In the genomic region with DNA sequence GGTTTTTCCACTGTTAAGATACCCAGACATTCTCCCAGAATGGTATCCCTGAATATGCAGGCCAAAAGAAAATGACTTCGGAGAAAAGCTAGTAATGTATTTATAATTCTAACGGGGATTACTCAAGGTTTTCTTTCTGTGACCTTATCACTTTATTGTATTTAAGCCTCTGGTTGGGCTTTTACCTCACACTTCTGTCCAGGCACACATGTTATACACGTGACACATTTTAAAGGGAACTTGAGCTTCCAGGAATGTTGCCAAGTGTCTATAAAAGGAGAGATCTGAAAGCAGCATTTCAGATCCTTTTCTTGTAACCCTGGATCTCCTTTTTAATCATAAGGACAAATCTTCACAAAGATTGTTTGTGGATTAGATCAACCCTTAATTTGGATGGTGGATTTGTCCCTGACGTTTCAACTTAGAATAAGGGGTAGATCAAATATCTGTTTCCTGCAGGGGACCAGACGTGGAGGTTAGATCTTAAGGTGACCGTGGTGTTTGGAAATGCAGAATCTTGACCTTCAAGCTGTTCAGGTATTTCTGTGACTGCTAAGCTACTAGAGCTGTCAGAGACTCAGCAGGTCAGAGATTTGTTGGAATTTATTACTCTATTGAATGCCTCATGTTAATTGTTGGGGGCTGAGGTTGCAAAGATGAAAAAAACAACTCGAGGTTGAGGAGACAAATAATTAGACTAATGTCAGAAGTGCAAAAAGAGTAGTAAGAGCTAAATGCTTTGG, we compare ENCODE assay signal across 8 cellular contexts. TPM values are rescaled to one million over a fixed set of nuclear protein-coding genes. Genes with fewer than 3 reads are reported as not detected.
DNase-seq lines count a peak whose midpoint lies in the region; ATAC-seq and TF ChIP-seq lines count a peak whose summit lies in the region.

No MANE protein-coding gene starts in this region.

- no peaks in the 10 kb centered on the region; a peak in 1 of 3 replicates for H3K36me3 ChIP-seq in HEK293 (ENCODE audit: control insufficient read depth in 2 of 2, insufficient read depth in 1 of 2, low read length in 2 of 2)
- H3K36me3 ChIP-seq in prostate gland = no peaks in the 10 kb centered on the region

- H3K4me3 ChIP-seq in HEK293 (ENCODE audit: low read depth, low read length) = no peak overlapping the region
- H3K4me3 ChIP-seq in prostate gland = peak overlapping the region; percentile 78 to 99

- no peaks in the 10 kb centered on the region for H3K9me3 Mint-ChIP-seq in T-cell

- TF ChIP-seq POLR2A in prostate gland (IDR thresholded peaks at IDR 0.05) = no peak

- CTCF ChIA-PET in HEK293 (lab: Yijun Ruan, JAX) = interaction anchor here (0.5 to 4.7 kb wide), 11 partner anchors 9 to 314 kb away, joined by 3 to 63 read pairs (median 5); no protein-coding TSS in a partner anchor
- CTCF ChIA-PET in T-cell (lab: Charles Lee) = interaction anchor here (0.8 to 3.7 kb wide), 9 partner anchors 11 to 359 kb away, joined by 3 to 19 read pairs (median 4); no protein-coding TSS in a partner anchor

- TF ChIP-seq CTCF in AG09319 (IDR thresholded peaks at IDR 0.05; ENCODE audit: low read depth, low read length) (no peak), HEK293 (tag by site-specific recombination; IDR thresholded peaks at IDR 0.05) (no peak), prostate gland (IDR thresholded peaks at IDR 0.05) (no peak)

- WGBS in prostate gland = 6% methylated on average over 7 of the region's 7 CpGs

- H3K4me1 Mint-ChIP-seq in T-cell = peaks cover 39 to 71% (median 54%) of the 10 kb centered on the region in 3 donors

- ATAC-seq in T-cell (replicated peaks in 1 of 4) (no peak), GM19351 (IDR thresholded peaks at IDR 0.05; ENCODE audit: unreplicated experiment) (no peak), HG03457 (IDR thresholded peaks at IDR 0.05; ENCODE audit: unreplicated experiment) (no peak), HG03135 (IDR thresholded peaks at IDR 0.05; ENCODE audit: unreplicated experiment) (no peak)

- POLR2A ChIA-PET in HEK293 (lab: Yijun Ruan, JAX) (interaction anchor here (0.5 to 1.1 kb wide), 4 partner anchors 71 to 289 kb away, joined by 3 read pairs; no protein-coding TSS in a partner anchor), T-cell (lab: Charles Lee) (interaction anchor here in 1 of 2 donors (0.5 to 0.6 kb wide), 3 partner anchors 66 to 612 kb away, joined by 3 to 7 read pairs (median 3); no protein-coding TSS in a partner anchor)

- no peaks in the 10 kb centered on the region for H3K27me3 Mint-ChIP-seq in T-cell

- H3K27me3 ChIP-seq in prostate gland (replicated peaks; ENCODE audit: insufficient read depth) = no peaks in the 10 kb centered on the region

- H3K4me1 ChIP-seq in HEK293 (ENCODE audit: control insufficient read depth, insufficient read depth, low read length) (peaks cover 18% of the 10 kb centered on the region), prostate gland (replicated peaks) (peaks cover 10% of the 10 kb centered on the region)

- DNase-seq in AG09319 (ENCODE audit: extremely low read depth, low read depth) (peak; percentile 34), T-cell (no peak), fibroblast of gingiva (ENCODE audit: low read depth) (peak; percentile 84), prostate gland (ENCODE audit: low spot score) (peak; percentile 84)

- H3K4me3 Mint-ChIP-seq in T-cell = peak overlapping the region; percentile 88 to 97 (median 97)

- intact Hi-C loops in prostate gland (cut with DNase I) = loop anchor here (5.0 kb wide), 2 partner anchors 72 to 223 kb away; partner anchors contain the start of genes GSTZ1, IRF2BPL and POMT2

- H3K36me3 Mint-ChIP-seq in T-cell = peaks cover 9% of the 10 kb centered on the region

- H3K27ac ChIP-seq in HEK293 (ENCODE audit: extremely low read depth, low read depth, low read length) (no peak overlapping the region), prostate gland (peak overlapping the region; percentile 98 to 100)

- no peaks in the 10 kb centered on the region for H3K9me3 ChIP-seq in HEK293 (ENCODE audit: control insufficient read depth, insufficient read depth, low read depth, low read length)
- H3K9me3 ChIP-seq in prostate gland = no peaks in the 10 kb centered on the region

- H3K27ac Mint-ChIP-seq in T-cell = peak overlapping the region in 1 of 2 donors; percentile 96

TF ChIP-seq in HEK293, 187 proteins besides CTCF, POLR2A, EP300 and RAD21 (continues in another document):
- TF ChIP-seq ZNF184 (tag by site-specific recombination; IDR thresholded peaks at IDR 0.05) (no peak), KLF10 (tag by site-specific recombination; IDR thresholded peaks at IDR 0.05) (0 out of 2 replicates have a peak, but pooled peaks have one; percentile 2), ZNF501 (tag by site-specific recombination; IDR thresholded peaks at IDR 0.05) (no peak), ZNF324 (tag by site-specific recombination; IDR thresholded peaks at IDR 0.05) (no peak), ZNF155 (tag by site-specific recombination; IDR thresholded peaks at IDR 0.05) (no peak), ZNF16 (tag by site-specific recombination; IDR thresholded peaks at IDR 0.05; ENCODE audit: low read depth) (no peak), ZNF530 (tag by site-specific recombination; IDR thresholded peaks at IDR 0.05; ENCODE audit: low read depth) (no peak), ZNF114 (tag by site-specific recombination; IDR thresholded peaks at IDR 0.05) (no peak), SETDB1 (IDR thresholded peaks at IDR 0.05; ENCODE audit: insufficient read length, low read length) (peak; percentile 60), ZNF10 (tag by site-specific recombination; IDR thresholded peaks at IDR 0.05) (no peak), ZNF311 (tag by site-specific recombination; IDR thresholded peaks at IDR 0.05; ENCODE audit: borderline replicate concordance) (no peak), OVOL3 (tag by site-specific recombination; IDR thresholded peaks at IDR 0.05) (no peak), ZNF514 (tag by site-specific recombination; IDR thresholded peaks at IDR 0.05) (no peak), ZBTB20 (tag by site-specific recombination; IDR thresholded peaks at IDR 0.05) (no peak), ZNF585B (tag by site-specific recombination; IDR thresholded peaks at IDR 0.05) (no peak), ZNF416 (tag by site-specific recombination; IDR thresholded peaks at IDR 0.05) (no peak), ZBTB8A (tag by site-specific recombination; IDR thresholded peaks at IDR 0.05) (0 out of 2 replicates have a peak, but pooled peaks have one; percentile 19), ZNF24 (tag by site-specific recombination; IDR thresholded peaks at IDR 0.05) (no peak)
- TF ChIP-seq, protein P1, sequence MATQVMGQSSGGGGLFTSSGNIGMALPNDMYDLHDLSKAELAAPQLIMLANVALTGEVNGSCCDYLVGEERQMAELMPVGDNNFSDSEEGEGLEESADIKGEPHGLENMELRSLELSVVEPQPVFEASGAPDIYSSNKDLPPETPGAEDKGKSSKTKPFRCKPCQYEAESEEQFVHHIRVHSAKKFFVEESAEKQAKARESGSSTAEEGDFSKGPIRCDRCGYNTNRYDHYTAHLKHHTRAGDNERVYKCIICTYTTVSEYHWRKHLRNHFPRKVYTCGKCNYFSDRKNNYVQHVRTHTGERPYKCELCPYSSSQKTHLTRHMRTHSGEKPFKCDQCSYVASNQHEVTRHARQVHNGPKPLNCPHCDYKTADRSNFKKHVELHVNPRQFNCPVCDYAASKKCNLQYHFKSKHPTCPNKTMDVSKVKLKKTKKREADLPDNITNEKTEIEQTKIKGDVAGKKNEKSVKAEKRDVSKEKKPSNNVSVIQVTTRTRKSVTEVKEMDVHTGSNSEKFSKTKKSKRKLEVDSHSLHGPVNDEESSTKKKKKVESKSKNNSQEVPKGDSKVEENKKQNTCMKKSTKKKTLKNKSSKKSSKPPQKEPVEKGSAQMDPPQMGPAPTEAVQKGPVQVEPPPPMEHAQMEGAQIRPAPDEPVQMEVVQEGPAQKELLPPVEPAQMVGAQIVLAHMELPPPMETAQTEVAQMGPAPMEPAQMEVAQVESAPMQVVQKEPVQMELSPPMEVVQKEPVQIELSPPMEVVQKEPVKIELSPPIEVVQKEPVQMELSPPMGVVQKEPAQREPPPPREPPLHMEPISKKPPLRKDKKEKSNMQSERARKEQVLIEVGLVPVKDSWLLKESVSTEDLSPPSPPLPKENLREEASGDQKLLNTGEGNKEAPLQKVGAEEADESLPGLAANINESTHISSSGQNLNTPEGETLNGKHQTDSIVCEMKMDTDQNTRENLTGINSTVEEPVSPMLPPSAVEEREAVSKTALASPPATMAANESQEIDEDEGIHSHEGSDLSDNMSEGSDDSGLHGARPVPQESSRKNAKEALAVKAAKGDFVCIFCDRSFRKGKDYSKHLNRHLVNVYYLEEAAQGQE (tag by site-specific recombination; IDR thresholded peaks at IDR 0.05) = no peak
- TF ChIP-seq, protein P2, sequence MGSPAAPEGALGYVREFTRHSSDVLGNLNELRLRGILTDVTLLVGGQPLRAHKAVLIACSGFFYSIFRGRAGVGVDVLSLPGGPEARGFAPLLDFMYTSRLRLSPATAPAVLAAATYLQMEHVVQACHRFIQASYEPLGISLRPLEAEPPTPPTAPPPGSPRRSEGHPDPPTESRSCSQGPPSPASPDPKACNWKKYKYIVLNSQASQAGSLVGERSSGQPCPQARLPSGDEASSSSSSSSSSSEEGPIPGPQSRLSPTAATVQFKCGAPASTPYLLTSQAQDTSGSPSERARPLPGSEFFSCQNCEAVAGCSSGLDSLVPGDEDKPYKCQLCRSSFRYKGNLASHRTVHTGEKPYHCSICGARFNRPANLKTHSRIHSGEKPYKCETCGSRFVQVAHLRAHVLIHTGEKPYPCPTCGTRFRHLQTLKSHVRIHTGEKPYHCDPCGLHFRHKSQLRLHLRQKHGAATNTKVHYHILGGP (tag by site-specific recombination; IDR thresholded peaks at IDR 0.05) = peak; percentile 54; the same call in 1 of the 2 replicates
- TF ChIP-seq, protein P3, sequence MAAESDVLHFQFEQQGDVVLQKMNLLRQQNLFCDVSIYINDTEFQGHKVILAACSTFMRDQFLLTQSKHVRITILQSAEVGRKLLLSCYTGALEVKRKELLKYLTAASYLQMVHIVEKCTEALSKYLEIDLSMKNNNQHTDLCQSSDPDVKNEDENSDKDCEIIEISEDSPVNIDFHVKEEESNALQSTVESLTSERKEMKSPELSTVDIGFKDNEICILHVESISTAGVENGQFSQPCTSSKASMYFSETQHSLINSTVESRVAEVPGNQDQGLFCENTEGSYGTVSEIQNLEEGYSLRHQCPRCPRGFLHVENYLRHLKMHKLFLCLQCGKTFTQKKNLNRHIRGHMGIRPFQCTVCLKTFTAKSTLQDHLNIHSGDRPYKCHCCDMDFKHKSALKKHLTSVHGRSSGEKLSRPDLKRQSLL (tag by site-specific recombination; IDR thresholded peaks at IDR 0.05) = peak; percentile 82

RNA-seq across cellular contexts. Expression of gene CIPC, which starts 1.5 kb away (rescaled TPM):
- total RNA-seq in T-cell (10 to 100 TPM in 3 of 5 donors, 1 to 10 TPM in 2; 8.4 to 14.0 (median 11.8) TPM), prostate gland (10 to 100 TPM; 45.1 to 63.3 TPM)

RNA-seq across cellular contexts. Expression of gene ZDHHC22, which starts 42.0 kb away (rescaled TPM):
- total RNA-seq in T-cell (under 1 TPM in 1 of 5 donors, not detected in 4; 0.06 TPM), prostate gland (under 1 TPM in 1 of 2 donors, not detected in 1; 0.11 TPM)

Comparison
In these comparisons a context has a peak if more than half of its experiments do, and no peak if none do; other contexts are left out.
1. DNase-seq: peak in AG09319 (single experiment), fibroblast of gingiva (single experiment) and prostate gland (single experiment); none in T-cell (0 of 34).